ENCODE assay signal across 6 cellular contexts in the genomic region with DNA sequence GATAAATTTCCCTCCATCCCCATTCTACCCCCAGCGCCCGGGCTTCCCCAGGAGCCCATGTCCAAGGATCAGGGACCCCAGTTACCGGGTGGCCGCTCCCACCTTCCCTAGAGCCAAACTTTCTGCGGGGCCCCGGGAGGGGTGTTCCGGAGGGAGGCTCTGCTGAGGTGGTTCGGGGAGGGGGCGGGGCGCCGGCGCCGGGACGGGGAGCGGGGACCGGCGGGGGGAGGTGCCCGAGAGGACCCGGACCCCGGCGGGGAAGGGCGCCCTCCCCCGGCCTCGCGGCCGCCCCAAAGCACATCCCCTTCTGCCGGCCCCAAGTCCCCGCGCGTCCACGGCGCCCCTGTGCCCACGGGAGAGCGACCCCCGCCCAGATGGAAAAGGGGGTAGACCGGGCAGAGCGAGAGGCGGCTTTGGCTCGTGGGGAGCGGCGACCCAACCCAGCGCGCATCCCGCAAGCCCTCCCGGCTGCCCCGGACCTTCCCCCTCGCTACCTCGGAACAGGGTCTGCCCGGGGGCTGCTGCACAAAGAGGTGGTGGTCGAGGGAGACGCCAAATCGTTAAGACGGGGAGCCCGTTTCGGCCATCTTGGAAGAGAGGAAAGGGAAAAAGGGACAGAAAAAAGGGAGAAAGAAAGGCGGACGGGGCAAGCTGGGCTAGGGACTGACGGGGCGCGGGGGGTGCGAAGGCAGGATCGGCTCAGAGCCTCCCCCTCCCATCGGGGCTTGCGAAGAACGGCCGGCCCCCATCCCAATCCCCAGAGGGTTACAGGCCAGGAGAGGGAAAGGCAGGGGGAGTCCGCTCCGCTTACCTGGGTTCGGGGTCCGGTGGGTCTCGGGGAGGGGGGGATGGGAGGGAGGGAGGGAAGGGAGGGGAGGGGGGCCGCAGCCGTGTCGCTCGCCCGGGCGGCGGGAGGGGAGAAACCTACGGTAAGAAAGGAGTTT. TPM values are rescaled to one million over a fixed set of nuclear protein-coding genes. Genes with fewer than 3 reads are reported as not detected.
DNase-seq lines count a peak whose midpoint lies in the region; ATAC-seq and TF ChIP-seq lines count a peak whose summit lies in the region.

No MANE protein-coding gene starts in this region.

- no peak for ATAC-seq in CD4-positive, alpha-beta T cell (ENCODE audit: poor library complexity)
- ATAC-seq in HG03378 (IDR thresholded peaks at IDR 0.05; ENCODE audit: unreplicated experiment) (no peak), GM21619 (IDR thresholded peaks at IDR 0.05; ENCODE audit: unreplicated experiment) (no peak)

- POLR2A ChIA-PET in CD4-positive, alpha-beta T cell (lab: Charles Lee) = no interaction called here

- H3K4me3 ChIP-seq in fibroblast of mammary gland (ENCODE audit: control insufficient read depth, low read depth, low read length) (peak overlapping the region; percentile 84), stomach (peak overlapping the region; percentile 83 to 88 (median 84))

- TF ChIP-seq POLR2A in stomach (IDR thresholded peaks at IDR 0.05) = no peak

- 1 to 2% (median 1%) methylated on average over 53 to 78 of the region's 79 CpGs for WGBS in stomach, 5 donors

- H3K4me3 Mint-ChIP-seq in CD4-positive, alpha-beta T cell = peak overlapping the region; percentile 73

- intact Hi-C loops in CD4-positive, alpha-beta T cell (cut with DNase I, micrococcal nuclease) = no loop called here
- intact Hi-C loops in stomach (cut with DNase I; ENCODE audit: low total_unique reads) = no loop called here

- no peak for TF ChIP-seq EP300 in stomach (IDR thresholded peaks at IDR 0.05)

- TF ChIP-seq CTCF in CD4-positive, alpha-beta T cell (IDR thresholded peaks at IDR 0.05) = no peak
- TF ChIP-seq CTCF in fibroblast of mammary gland (conservative IDR thresholded peaks at IDR 0.05; ENCODE audit: control insufficient read depth, insufficient read depth, low read depth, low read length) (no peak), stomach (IDR thresholded peaks at IDR 0.05) (no peak)

- H3K27me3 ChIP-seq in CD4-positive, alpha-beta T cell (ENCODE audit: control insufficient read depth, insufficient read depth, low read length) = peaks cover 51% of the 10 kb centered on the region
- peaks cover 0 to 45% (median 15%) of the 10 kb centered on the region in 3 donors for H3K27me3 ChIP-seq in stomach

- peaks cover 12% of the 10 kb centered on the region for H3K36me3 Mint-ChIP-seq in CD4-positive, alpha-beta T cell (ENCODE audit: low read depth)

- no peaks in the 10 kb centered on the region for H3K9me3 ChIP-seq in CD4-positive, alpha-beta T cell (ENCODE audit: control insufficient read depth, low read length)
- no peaks in the 10 kb centered on the region for H3K9me3 ChIP-seq in stomach

- H3K4me1 ChIP-seq in stomach = peaks cover 64 to 92% (median 83%) of the 10 kb centered on the region in 4 donors

- H3K27me3 Mint-ChIP-seq in CD4-positive, alpha-beta T cell = peaks cover 51% of the 10 kb centered on the region

- no peak overlapping the region for H3K27ac Mint-ChIP-seq in CD4-positive, alpha-beta T cell

- H3K36me3 ChIP-seq in stomach = no peaks in the 10 kb centered on the region

- H3K27ac ChIP-seq in CD4-positive, alpha-beta T cell (ENCODE audit: low read depth, low read length) = no peak overlapping the region
- peak overlapping the region; percentile 79 to 94 (median 93) for H3K27ac ChIP-seq in stomach

- H3K9me3 Mint-ChIP-seq in CD4-positive, alpha-beta T cell = no peaks in the 10 kb centered on the region

- no peak for DNase-seq in CD4-positive, alpha-beta T cell
- DNase-seq in NCI-H2227 treated with DMSO at 0.1 percent for 48 hours (lab: John Stamatoyannopoulos, UW) = peak; percentile 52
- no peak for DNase-seq in fibroblast of mammary gland (ENCODE audit: low read depth)
- no peak for DNase-seq in stomach

- CTCF ChIA-PET in CD4-positive, alpha-beta T cell (lab: Charles Lee) = no interaction called here

- peaks cover 40% of the 10 kb centered on the region for H3K4me1 Mint-ChIP-seq in CD4-positive, alpha-beta T cell (ENCODE audit: low read depth)

RNA-seq across cellular contexts. Expression of a gene that starts 0.5 kb away (rescaled TPM):
- not detected for total RNA-seq in CD4-positive, alpha-beta T cell
- total RNA-seq in stomach = 10 to 100 TPM in 2 of 5 donors, 1 to 10 TPM in 3; 5.8 to 31.9 (median 6.8) TPM
- polyA plus RNA-seq in stomach = 10 to 100 TPM; 34.3 to 62.8 (median 44.1) TPM

RNA-seq across cellular contexts. Expression of a gene that starts 4.9 kb away (rescaled TPM):
- 10 to 100 TPM; 46.6 to 55.0 TPM for total RNA-seq in CD4-positive, alpha-beta T cell
- total RNA-seq in stomach = 100 to 1,000 TPM in 4 of 5 donors, 10 to 100 TPM in 1; 29.0 to 265 (median 133) TPM
- 100 to 1,000 TPM; 212 to 281 (median 252) TPM for polyA plus RNA-seq in stomach

RNA-seq across cellular contexts. Expression of a gene that starts 17.5 kb away (rescaled TPM):
- 1 to 10 TPM; 4.7 to 5.7 TPM for total RNA-seq in CD4-positive, alpha-beta T cell
- total RNA-seq in stomach = 10 to 100 TPM in 2 of 5 donors, 1 to 10 TPM in 3; 4.0 to 56.5 (median 7.0) TPM
- polyA plus RNA-seq in stomach = 10 to 100 TPM; 63.4 to 79.9 (median 76.5) TPM

RNA-seq across cellular contexts. Expression of a gene that starts 42.6 kb away (rescaled TPM):
- 100 to 1,000 TPM; 321 to 324 TPM for total RNA-seq in CD4-positive, alpha-beta T cell
- 100 to 1,000 TPM in 2 of 5 donors, 10 to 100 TPM in 3; 33.4 to 312 (median 81.7) TPM for total RNA-seq in stomach
- 10 to 100 TPM; 26.0 to 36.0 (median 30.8) TPM for polyA plus RNA-seq in stomach

RNA-seq across cellular contexts. Expression of a gene that starts 51.7 kb away (rescaled TPM):
- total RNA-seq in CD4-positive, alpha-beta T cell = 10 to 100 TPM; 17.0 to 17.2 TPM
- total RNA-seq in stomach = 10 to 100 TPM; 23.1 to 99.2 (median 24.3) TPM
- 10 to 100 TPM in 2 of 3 donors, 1 to 10 TPM in 1; 9.9 to 13.6 (median 11.8) TPM for polyA plus RNA-seq in stomach

Comparison
In these comparisons a context has a peak if more than half of its experiments do, and no peak if none do; other contexts are left out.
1. RNA of a gene that starts 0.5 kb away (total RNA-seq): 5.8 to 31.9 TPM in stomach; not detected in CD4-positive, alpha-beta T cell; every median in the first group is over 4 times any median in the second.